In the genomic region with DNA sequence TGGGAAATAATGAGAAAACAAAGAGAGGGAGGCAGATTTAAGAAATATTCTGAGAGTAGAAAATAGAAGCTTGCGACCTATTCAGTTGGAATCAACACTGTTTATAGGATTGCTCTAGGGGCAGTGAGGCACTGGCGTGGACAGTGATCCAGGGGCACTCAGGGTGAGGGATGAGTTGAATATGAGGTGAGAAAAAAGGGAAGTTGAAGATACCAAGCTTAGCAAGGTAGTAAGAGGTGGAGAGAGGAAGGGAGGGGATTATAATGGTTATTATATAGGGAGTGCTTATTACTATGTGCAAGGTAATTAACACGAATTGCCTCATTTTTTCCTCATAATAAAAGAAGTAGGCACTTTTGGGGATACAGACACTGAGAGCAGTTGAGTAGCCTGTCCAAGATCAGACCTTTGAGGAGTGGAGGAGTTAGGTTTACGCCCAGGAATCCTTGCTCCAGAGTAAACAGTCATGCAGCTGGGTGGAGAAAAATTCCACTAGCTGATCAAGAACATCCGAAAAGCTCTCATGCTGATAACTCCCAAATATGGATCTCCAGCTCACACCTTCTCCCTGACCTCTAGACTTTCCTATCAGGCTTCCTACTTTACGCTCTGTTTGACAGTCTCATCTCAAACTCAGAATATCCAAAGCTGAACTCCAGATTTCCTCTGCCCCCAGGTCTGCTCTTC, we compare ENCODE assay signal across 18 cellular contexts. TPM values are rescaled to one million over a fixed set of nuclear protein-coding genes. Genes with fewer than 3 reads are reported as not detected.
DNase-seq lines count a peak whose midpoint lies in the region; ATAC-seq and TF ChIP-seq lines count a peak whose summit lies in the region.
"Had no signal": no experiment of that assay in that cellular context is flagged by ENCODE, and none has a peak within 500 bp of the region (broad histone marks: within the 10 kb centered on the region; RNA-seq: fewer than 3 reads in every experiment).

No MANE protein-coding gene starts in this region.

- no peak for TF ChIP-seq CTCF in A673 (conservative IDR thresholded peaks at IDR 0.05; ENCODE audit: low read depth, low read length)
- TF ChIP-seq CTCF in breast epithelium (IDR thresholded peaks at IDR 0.05), result no peak

- H3K27ac ChIP-seq in A673 (ENCODE audit: low read depth, low read length, poor library complexity, severe bottlenecking), result peak overlapping the region; percentile 15
- no peak overlapping the region for H3K27ac ChIP-seq in breast epithelium
- H3K27ac ChIP-seq: epithelial cell of prostate, KMS-11, parathyroid adenoma, RWPE1 had no signal

- BruUV-seq in A673 (replicated peaks; lab: Mats Ljungman, UMichigan), result no TSS peak

- no peak overlapping the region for H3K4me3 ChIP-seq in A673 (ENCODE audit: low read depth, low read length, poor library complexity, severe bottlenecking)
- H3K4me3 ChIP-seq in breast epithelium, result no peak overlapping the region

- intact Hi-C loops in A673 (cut with micrococcal nuclease; ENCODE audit: unreplicated experiment), result no loop called here
- intact Hi-C loops in breast epithelium (cut with DNase I; ENCODE audit: low total_unique reads), result no loop called here

- DNase-seq in A673 (ENCODE audit: low spot score), result no peak
- peak; percentile 60 for DNase-seq in HuH-7 (ENCODE audit: low spot score)
- no peak for DNase-seq in central memory CD8-positive, alpha-beta T cell (ENCODE audit: low spot score in 2 of 2)
- DNase-seq in naive B cell, result no peak
- DNase-seq in AG08395 (ENCODE audit: low spot score), result no peak
- DNase-seq in breast epithelium (ENCODE audit: low spot score in 2 of 2), result no peak
- DNase-seq in G401 (ENCODE audit: low spot score), result no peak
- DNase-seq: activated CD4-positive, alpha-beta T cell treated with anti-CD3 and anti-CD28 coated beads for 4 hours; caudate nucleus; immature natural killer cell; midbrain; NCI-H1417; T-helper 9 cell had no signal

- POLR2A ChIA-PET in A673 (lab: Charles Lee; ENCODE audit: low non-redundant PET), result interaction anchor here (0.6 kb wide), 1 partner anchor 11 kb away, joined by 3 read pairs; no protein-coding TSS in a partner anchor

- no peaks in the 10 kb centered on the region for H3K9me3 Mint-ChIP-seq in central memory CD8-positive, alpha-beta T cell
- H3K9me3 Mint-ChIP-seq in naive B cell, result peaks cover 0 to 3% (median 0%) of the 10 kb centered on the region in 7 donors
- H3K9me3 Mint-ChIP-seq: immature natural killer cell had no signal

- H3K27me3 Mint-ChIP-seq in central memory CD8-positive, alpha-beta T cell, result no peaks in the 10 kb centered on the region
- H3K27me3 Mint-ChIP-seq in naive B cell, result no peaks in the 10 kb centered on the region

- H3K27me3 ChIP-seq in A673 (replicated peaks; ENCODE audit: insufficient read depth, low read depth, low read length, poor library complexity) (no peaks in the 10 kb centered on the region), breast epithelium (no peaks in the 10 kb centered on the region)

- CTCF ChIA-PET in A673 (lab: Charles Lee), result no interaction called here

- in situ Hi-C loops in G401 (cut with HindIII; ENCODE audit: low sequenced_read_pairs), result no loop called here

- peaks cover 40% of the 10 kb centered on the region for H3K36me3 Mint-ChIP-seq in central memory CD8-positive, alpha-beta T cell (ENCODE audit: insufficient read depth)
- H3K36me3 Mint-ChIP-seq in naive B cell, result peaks cover 9 to 37% of the 10 kb centered on the region in 2 donors

- no peak for TF ChIP-seq POLR2A in breast epithelium (IDR thresholded peaks at IDR 0.05)

- H3K36me3 ChIP-seq in A673 (ENCODE audit: insufficient read depth, low read length, poor library complexity, severe bottlenecking) (peaks cover 27% of the 10 kb centered on the region), breast epithelium (no peaks in the 10 kb centered on the region)

- H3K4me3 Mint-ChIP-seq in central memory CD8-positive, alpha-beta T cell, result no peak overlapping the region
- peak overlapping the region in 3 of 8 donors; percentile 4 to 7 (median 6) for H3K4me3 Mint-ChIP-seq in naive B cell
- H3K4me3 Mint-ChIP-seq: immature natural killer cell had no signal

- H3K9me3 ChIP-seq in A673 (ENCODE audit: low read depth, low read length, poor library complexity, severe bottlenecking), result no peaks in the 10 kb centered on the region
- no peaks in the 10 kb centered on the region for H3K9me3 ChIP-seq in breast epithelium

- peak overlapping the region; percentile 30 for H3K27ac Mint-ChIP-seq in central memory CD8-positive, alpha-beta T cell (ENCODE audit: low read depth)
- H3K27ac Mint-ChIP-seq in naive B cell, result peak overlapping the region; percentile 61 to 96 (median 86)

- H3K4me1 Mint-ChIP-seq in central memory CD8-positive, alpha-beta T cell, result peaks cover 71% of the 10 kb centered on the region
- peaks cover 70 to 83% (median 77%) of the 10 kb centered on the region in 3 donors for H3K4me1 Mint-ChIP-seq in naive B cell

- peaks cover 25% of the 10 kb centered on the region for H3K4me1 ChIP-seq in A673 (ENCODE audit: insufficient read depth, low read length, poor library complexity, severe bottlenecking)
- peaks cover 0 to 4% of the 10 kb centered on the region in 2 donors for H3K4me1 ChIP-seq in breast epithelium
- H3K4me1 ChIP-seq: parathyroid adenoma had no signal

- no peak for ATAC-seq in central memory CD8-positive, alpha-beta T cell (replicated peaks; ENCODE audit: extremely low read depth, poor library complexity, severe bottlenecking)
- ATAC-seq in naive B cell (ENCODE audit: low read depth in 2 of 2) (peak in 1 of 2 donors; percentile 16), HG03439 (IDR thresholded peaks at IDR 0.05; ENCODE audit: unreplicated experiment) (no peak)

RNA-seq across cellular contexts. Expression of a gene that starts 53.2 kb away (rescaled TPM):
- total RNA-seq in A673 (2021), result 74.2 and 78.3 TPM in 2 replicates
- 100 to 1,000 TPM; 210 to 330 (median 253) TPM for polyA plus RNA-seq in naive B cell (ENCODE audit: low read depth in 6 of 6)
- 10 to 100 TPM; 28.5 to 79.6 (median 42.3) TPM for total RNA-seq in breast epithelium
- total RNA-seq in G401 (2014; rRNA removed; shearing (Covaris generic)), result 3.6 and 11.8 TPM in 2 replicates
